2 cellular contexts compared by ENCODE assay signal in the genomic region with DNA sequence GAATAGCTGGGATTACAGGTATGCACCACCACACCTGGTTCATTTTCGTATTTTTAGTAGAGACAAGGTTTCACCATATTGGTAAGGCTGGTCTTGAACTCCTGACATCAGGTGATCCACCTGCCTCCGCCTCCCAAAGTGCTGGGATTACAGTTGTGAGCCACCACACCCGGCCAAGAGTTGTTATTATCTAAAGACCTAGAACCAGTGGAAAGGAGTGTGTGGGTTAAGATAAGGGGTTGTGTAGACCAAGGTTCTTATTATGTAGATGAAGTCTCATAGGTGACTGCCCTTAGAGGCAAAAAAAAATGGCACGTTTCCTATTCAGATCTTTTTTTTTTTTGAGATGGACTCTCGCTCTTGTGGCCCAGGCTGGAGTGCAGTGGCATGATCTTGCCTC.
TF ChIP-seq lines count a peak whose summit lies in the region.

No MANE protein-coding gene starts in this region.

TF ChIP-seq in GM23338, 12 proteins besides CTCF, POLR2A, EP300 and RAD21:
- no peak for TF ChIP-seq STAT1 (IDR thresholded peaks at IDR 0.05; ENCODE audit: unreplicated experiment)
- TF ChIP-seq ZNF462 (CRISPR knock-in tag; IDR thresholded peaks at IDR 0.05), result no peak
TF ChIP-seq in GM23338: peak in this region for 0.

TF ChIP-seq in H1, 55 proteins besides CTCF, POLR2A, EP300 and RAD21:
- no peak for TF ChIP-seq CHD1 (IDR thresholded peaks at IDR 0.05; ENCODE audit: low read depth, low read length)
- no peak for TF ChIP-seq EGR1 (IDR thresholded peaks at IDR 0.05; ENCODE audit: borderline replicate concordance, low read depth, low read length)
- TF ChIP-seq JUN (IDR thresholded peaks at IDR 0.05; ENCODE audit: low read depth, low read length), result no peak
- TF ChIP-seq SP1 (IDR thresholded peaks at IDR 0.05; ENCODE audit: low read depth, low read length), result no peak
- no peak for TF ChIP-seq CHD7 (IDR thresholded peaks at IDR 0.05; ENCODE audit: insufficient replicate concordance, low read length)
- TF ChIP-seq TAF7 (optimal IDR thresholded peaks at IDR 0.05; ENCODE audit: borderline replicate concordance, low read depth, low read length), result no peak
- no peak for TF ChIP-seq CHD2 (IDR thresholded peaks at IDR 0.05; ENCODE audit: low read length)
- no peak for TF ChIP-seq RFX5 (IDR thresholded peaks at IDR 0.05; ENCODE audit: borderline replicate concordance, low read depth, low read length)
- TF ChIP-seq GTF2F1 (IDR thresholded peaks at IDR 0.05; ENCODE audit: borderline replicate concordance, low read depth, low read length), result no peak
- TF ChIP-seq KDM1A (IDR thresholded peaks at IDR 0.05; ENCODE audit: borderline replicate concordance, low read length), result no peak
- no peak for TF ChIP-seq JUND (IDR thresholded peaks at IDR 0.05; ENCODE audit: low read length)
TF ChIP-seq in H1: peak in this region for 0.
